Comparison of ENCODE assay signal across 9 cellular contexts in genomic region chr20:50569864-50570836, GRCh38. TPM values are rescaled to one million over a fixed set of nuclear protein-coding genes. Genes with fewer than 3 reads are reported as not detected.
DNase-seq lines count a peak whose midpoint lies in the region; ATAC-seq and TF ChIP-seq lines count a peak whose summit lies in the region.
"Had no signal": no experiment of that assay in that cellular context is flagged by ENCODE, and none has a peak within 500 bp of the region (broad histone marks: within the 10 kb centered on the region; RNA-seq: fewer than 3 reads in every experiment).

No MANE protein-coding gene starts in this region.

- intact Hi-C loops in stomach (cut with DNase I; ENCODE audit: low total_unique reads): loop anchor here (10.0 kb wide), 1 partner anchor 65 kb away; no protein-coding TSS in a partner anchor

- TF ChIP-seq POLR2A in GM18505 (IDR thresholded peaks at IDR 0.05; ENCODE audit: borderline replicate concordance, extremely low read depth, insufficient read depth, insufficient read length) (no peak), stomach (IDR thresholded peaks at IDR 0.05) (no peak)

- no peaks in the 10 kb centered on the region for H3K27me3 Mint-ChIP-seq in chondrocyte (ENCODE audit: low read depth)
- no peaks in the 10 kb centered on the region for H3K27me3 Mint-ChIP-seq in natural killer cell treated with Interleukin-12 subunit alpha and Interleukin-12 subunit beta and Interleukin-15 and Interleukin-18, amount 100 ng/mL, for 72 hours

- peaks cover 4 to 53% (median 24%) of the 10 kb centered on the region in 4 donors for H3K4me1 ChIP-seq in stomach

- peaks cover 38% of the 10 kb centered on the region for H3K4me1 Mint-ChIP-seq in chondrocyte (ENCODE audit: low read depth)
- peaks cover 70 to 76% of the 10 kb centered on the region in 2 donors for H3K4me1 Mint-ChIP-seq in natural killer cell treated with Interleukin-12 subunit alpha and Interleukin-12 subunit beta and Interleukin-15 and Interleukin-18, amount 100 ng/mL, for 72 hours (ENCODE audit: low read depth in 2 of 2)

- TF ChIP-seq CTCF in chondrocyte (IDR thresholded peaks at IDR 0.05) (peak; percentile 56), stomach (IDR thresholded peaks at IDR 0.05) (peak in 1 of 7 experiments; percentile 4)

- 82 to 87% (median 86%) methylated on average over 13 to 14 of the region's 14 CpGs for WGBS in stomach, 5 donors

- no peak for DNase-seq in activated CD4-positive, CD25-positive, alpha-beta regulatory T cell (lab: John Stamatoyannopoulos, UW)
- peak; percentile 49 for DNase-seq in RPMI7951 (ENCODE audit: low read depth)
- DNase-seq in chondrocyte (ENCODE audit: low spot score): no peak
- DNase-seq in natural killer cell treated with Interleukin-12 subunit alpha and Interleukin-12 subunit beta and Interleukin-15 and Interleukin-18, amount 100 ng/mL, for 72 hours (ENCODE audit: low spot score): no peak
- DNase-seq in stomach: no peak

- H3K36me3 ChIP-seq in stomach: peaks cover 20 to 72% (median 61%) of the 10 kb centered on the region in 4 donors

- peak; percentile 86 to 89 for ATAC-seq in activated CD4-positive, CD25-positive, alpha-beta regulatory T cell treated with anti-CD3 and anti-CD28 coated beads, Interleukin-2, amount 50 U/mL, for 24 hours
- ATAC-seq in HG02884 (IDR thresholded peaks at IDR 0.05; ENCODE audit: unreplicated experiment): peak; percentile 66
- peak; percentile 86 to 88 for ATAC-seq in natural killer cell treated with Interleukin-12 subunit alpha and Interleukin-12 subunit beta and Interleukin-15 and Interleukin-18, amount 100 ng/mL, for 72 hours
- ATAC-seq in GM18505 (IDR thresholded peaks at IDR 0.05; ENCODE audit: unreplicated experiment): no peak

- H3K36me3 Mint-ChIP-seq in chondrocyte (ENCODE audit: low read depth): peaks cover 22% of the 10 kb centered on the region
- peaks cover 28% of the 10 kb centered on the region for H3K36me3 Mint-ChIP-seq in natural killer cell treated with Interleukin-12 subunit alpha and Interleukin-12 subunit beta and Interleukin-15 and Interleukin-18, amount 100 ng/mL, for 72 hours

- no peak overlapping the region for H3K4me3 ChIP-seq in stomach
- H3K4me3 ChIP-seq: suprapubic skin had no signal

- H3K4me3 Mint-ChIP-seq in chondrocyte (ENCODE audit: unreplicated experiment): no peak overlapping the region
- peak overlapping the region; percentile 44 for H3K4me3 Mint-ChIP-seq in natural killer cell treated with Interleukin-12 subunit alpha and Interleukin-12 subunit beta and Interleukin-15 and Interleukin-18, amount 100 ng/mL, for 72 hours

- H3K27me3 ChIP-seq in stomach: no peaks in the 10 kb centered on the region
- H3K27me3 ChIP-seq: suprapubic skin had no signal

- no peaks in the 10 kb centered on the region for H3K9me3 ChIP-seq in stomach
- H3K9me3 ChIP-seq: suprapubic skin had no signal

- peak overlapping the region; percentile 22 for H3K27ac Mint-ChIP-seq in chondrocyte (ENCODE audit: unreplicated experiment)
- peak overlapping the region; percentile 78 to 86 for H3K27ac Mint-ChIP-seq in natural killer cell treated with Interleukin-12 subunit alpha and Interleukin-12 subunit beta and Interleukin-15 and Interleukin-18, amount 100 ng/mL, for 72 hours

- TF ChIP-seq EP300 in stomach (IDR thresholded peaks at IDR 0.05): no peak

- H3K27ac ChIP-seq in stomach: no peak overlapping the region
- H3K27ac ChIP-seq: suprapubic skin had no signal

- no peaks in the 10 kb centered on the region for H3K9me3 Mint-ChIP-seq in chondrocyte (ENCODE audit: low read depth)
- no peaks in the 10 kb centered on the region for H3K9me3 Mint-ChIP-seq in natural killer cell treated with Interleukin-12 subunit alpha and Interleukin-12 subunit beta and Interleukin-15 and Interleukin-18, amount 100 ng/mL, for 72 hours

RNA-seq across cellular contexts. Expression of gene PTPN1, which starts 60.0 kb away (rescaled TPM):
- 42.1 and 42.2 TPM in 2 replicates for total RNA-seq in RPMI7951 (2014; rRNA removed; shearing (Covaris generic))
- total RNA-seq in chondrocyte (30.3 to 32.4 TPM (median 30.8 TPM) in 3 replicates), stomach (10 to 100 TPM; 13.9 to 26.8 (median 21.7) TPM)
- 100 to 1,000 TPM in 1 of 2 donors, 10 to 100 TPM in 1; 74.3 to 105 TPM for total RNA-seq in natural killer cell treated with Interleukin-12 subunit alpha and Interleukin-12 subunit beta and Interleukin-15 and Interleukin-18, amount 100 ng/mL, for 72 hours
- 10 to 100 TPM; 10.8 to 15.3 (median 13.8) TPM for polyA plus RNA-seq in stomach
